ENCODE assay signal across 21 cellular contexts in genomic region chr5:123428521-123429220, GRCh38. TPM values are rescaled to one million over a fixed set of nuclear protein-coding genes. Genes with fewer than 3 reads are reported as not detected.
DNase-seq lines count a peak whose midpoint lies in the region; ATAC-seq, FAIRE-seq and TF ChIP-seq lines count a peak whose summit lies in the region.
"Had no signal": no experiment of that assay in that cellular context is flagged by ENCODE, and none has a peak within 500 bp of the region (broad histone marks: within the 10 kb centered on the region; RNA-seq: fewer than 3 reads in every experiment).

No MANE protein-coding gene starts in this region.

- CTCF ChIA-PET in activated CD4-positive, alpha-beta T cell treated with anti-CD3 and anti-CD28 coated beads for 36 hours (lab: Charles Lee): interaction anchor here (1.8 kb wide), 1 partner anchor 19 kb away, joined by 5 read pairs; no protein-coding TSS in a partner anchor

- no peaks in the 10 kb centered on the region for H3K9me3 Mint-ChIP-seq in activated CD4-positive, alpha-beta T cell treated with anti-CD3 and anti-CD28 coated beads for 36 hours (ENCODE audit: low read depth)
- H3K9me3 Mint-ChIP-seq in nephron progenitor cell: peaks cover 3% of the 10 kb centered on the region
- H3K9me3 Mint-ChIP-seq: CD4-positive, alpha-beta memory T cell had no signal

- WGBS in pancreas, 2 donors: 34 to 41% methylated on average over 3 of the region's 3 CpGs

- H3K27ac ChIP-seq in epithelial cell of prostate (peak overlapping the region; percentile 95), pancreas (peak overlapping the region in 2 of 4 donors; percentile 12 to 42)
- H3K27ac ChIP-seq: cardiac muscle cell, uterus had no signal

- POLR2A ChIA-PET in activated CD4-positive, alpha-beta T cell treated with anti-CD3 and anti-CD28 coated beads for 36 hours (lab: Charles Lee): no interaction called here

- no peaks in the 10 kb centered on the region for H3K27me3 ChIP-seq in pancreas
- H3K27me3 ChIP-seq: cardiac muscle cell, uterus had no signal

- no peak for FAIRE-seq in pancreas (lab: Jason Lieb, UNC)
- FAIRE-seq: A204.1 had no signal

- TF ChIP-seq CTCF in pancreas (IDR thresholded peaks at IDR 0.05): no peak
- no peak for TF ChIP-seq CTCF in nephron progenitor cell (IDR thresholded peaks at IDR 0.05)

- peaks cover 2% of the 10 kb centered on the region for H3K27me3 Mint-ChIP-seq in activated CD4-positive, alpha-beta T cell treated with anti-CD3 and anti-CD28 coated beads for 36 hours
- no peaks in the 10 kb centered on the region for H3K27me3 Mint-ChIP-seq in nephron progenitor cell (ENCODE audit: low read depth, poor library complexity)

- no peak for ATAC-seq in activated CD4-positive, alpha-beta T cell treated with anti-CD3 and anti-CD28 coated beads for 36 hours
- ATAC-seq in pancreas (peak; percentile 91 to 96 (median 94)), GM18502 (IDR thresholded peaks at IDR 0.05; ENCODE audit: poor library complexity, unreplicated experiment) (no peak)

- no peak overlapping the region for H3K4me3 ChIP-seq in pancreas
- H3K4me3 ChIP-seq: cardiac muscle cell, uterus had no signal

- H3K9me3 ChIP-seq in pancreas: no peaks in the 10 kb centered on the region
- H3K9me3 ChIP-seq: uterus had no signal

- peak overlapping the region; percentile 34 for H3K27ac Mint-ChIP-seq in activated CD4-positive, alpha-beta T cell treated with anti-CD3 and anti-CD28 coated beads for 36 hours
- H3K27ac Mint-ChIP-seq in nephron progenitor cell: no peak overlapping the region
- H3K27ac Mint-ChIP-seq: CD4-positive, alpha-beta memory T cell had no signal

- H3K4me1 Mint-ChIP-seq in activated CD4-positive, alpha-beta T cell treated with anti-CD3 and anti-CD28 coated beads for 36 hours: peaks cover 26% of the 10 kb centered on the region
- H3K4me1 Mint-ChIP-seq in nephron progenitor cell: peaks cover 16% of the 10 kb centered on the region

- H3K36me3 ChIP-seq in pancreas: no peaks in the 10 kb centered on the region
- H3K36me3 ChIP-seq: cardiac muscle cell, uterus had no signal

- H3K4me3 Mint-ChIP-seq in activated CD4-positive, alpha-beta T cell treated with anti-CD3 and anti-CD28 coated beads for 36 hours: no peak overlapping the region
- no peak overlapping the region for H3K4me3 Mint-ChIP-seq in nephron progenitor cell
- H3K4me3 Mint-ChIP-seq: CD4-positive, alpha-beta memory T cell; T-helper 2 cell treated with Interferon-gamma antibody and Interleukin-4, amounts not matched to agents 5 μg/mL and 100 μg/mL, for 36 hours had no signal

- intact Hi-C loops in activated CD4-positive, alpha-beta T cell treated with anti-CD3 and anti-CD28 coated beads for 36 hours (cut with DNase I, micrococcal nuclease): loop anchor here in 1 of 2 experiments (10.0 kb wide), 1 partner anchor 1464 kb away; the partner anchor contains the start of gene SRFBP1
- intact Hi-C loops in pancreas (cut with DNase I): loop anchor here in 1 of 3 donors (10.0 kb wide), 1 partner anchor 86 kb away; the partner anchor contains the start of gene CSNK1G3

- DNase-seq in activated CD4-positive, alpha-beta T cell treated with anti-CD3 and anti-CD28 coated beads for 36 hours: no peak
- no peak for DNase-seq in activated CD4-positive, alpha-beta T cell treated with anti-CD3 and anti-CD28 coated beads for 4 hours
- DNase-seq in NCI-H69 (lab: John Stamatoyannopoulos, UW): peak; percentile 83
- no peak for DNase-seq in epithelial cell of prostate (ENCODE audit: low read depth, low spot score)
- DNase-seq in pancreas: peak in 4 of 6 donors; percentile 58 to 81 (median 76)
- DNase-seq in nephron progenitor cell: no peak
- DNase-seq in SW 1271 (lab: John Stamatoyannopoulos, UW): no peak
- DNase-seq: activated CD4-positive, alpha-beta T cell treated with anti-CD3 and anti-CD28 coated beads for 1 hour; activated CD8-positive, alpha-beta memory T cell treated with anti-CD3 and anti-CD28 coated beads, Interleukin-2, amount 50 U/mL, for 48 hours; activated naive CD4-positive, alpha-beta T cell treated with anti-CD3 and anti-CD28 coated beads, Interleukin-2, amount 50 U/mL, for 16 hours; CD4-positive, alpha-beta memory T cell; HCEC 1CT; head of caudate nucleus; mesendoderm; NCI-H146; right cardiac atrium; uterus had no signal

- no peaks in the 10 kb centered on the region for H3K36me3 Mint-ChIP-seq in activated CD4-positive, alpha-beta T cell treated with anti-CD3 and anti-CD28 coated beads for 36 hours (ENCODE audit: low read depth)
- no peaks in the 10 kb centered on the region for H3K36me3 Mint-ChIP-seq in nephron progenitor cell (ENCODE audit: low read depth)
- H3K36me3 Mint-ChIP-seq: CD4-positive, alpha-beta memory T cell had no signal

- H3K4me1 ChIP-seq in pancreas: peaks cover 0 to 18% (median 0%) of the 10 kb centered on the region in 3 donors
- H3K4me1 ChIP-seq: uterus had no signal

RNA-seq across cellular contexts. Expression of gene CEP120, which starts 5.5 kb away (rescaled TPM):
- 10 to 100 TPM; 29.5 to 32.5 TPM for total RNA-seq in activated CD4-positive, alpha-beta T cell treated with anti-CD3 and anti-CD28 coated beads for 36 hours
- 10 to 100 TPM in 3 of 6 donors, 1 to 10 TPM in 3; 8.9 to 12.7 (median 10.3) TPM for total RNA-seq in pancreas
- polyA plus RNA-seq in pancreas: 1 to 10 TPM; 4.0 to 7.1 TPM

Comparison
In these comparisons a context has a peak if more than half of its experiments do, and no peak if none do; other contexts are left out.
1. ATAC-seq: peak in pancreas (4 of 4); none in activated CD4-positive, alpha-beta T cell treated with anti-CD3 and anti-CD28 coated beads for 36 hours (single experiment) and GM18502 (single experiment).
2. DNase-seq: peak in NCI-H69 (single experiment) and pancreas (4 of 6); none in activated CD4-positive, alpha-beta T cell treated with anti-CD3 and anti-CD28 coated beads for 36 hours (single experiment), activated CD4-positive, alpha-beta T cell treated with anti-CD3 and anti-CD28 coated beads for 4 hours (0 of 2), epithelial cell of prostate (single experiment), nephron progenitor cell (single experiment) and SW 1271 (0 of 2).